ENCODE assay signal across 34 cellular contexts in genomic region chr12:126042286-126042685, GRCh38.
"Had no signal": no experiment of that assay in that cellular context is flagged by ENCODE, and none has a peak within 500 bp of the region (broad histone marks: within the 10 kb centered on the region; RNA-seq: fewer than 3 reads in every experiment).

No MANE protein-coding gene starts in this region.

- H3K4me2 ChIP-seq: KMS-11 had no signal

- H3K27me3 ChIP-seq: MG63 had no signal

- H3K4me3 ChIP-seq: MG63 had no signal

- H3K9me3 ChIP-seq: MG63 had no signal

- H3K27ac ChIP-seq: KMS-11 had no signal

- H3K36me3 ChIP-seq: MG63 had no signal

- H3K9ac ChIP-seq: KMS-11 had no signal

- DNase-seq: Karpas-422, Kasumi-1, MG63, MM.1S, MV-4-11, NCI-H1048, NCI-H1092, NCI-H1092 treated with DMSO at 0.1 percent for 48 hours, NCI-H1105, NCI-H1105 treated with DMSO at 0.1 percent for 48 hours, NCI-H1417, NCI-H1417 treated with DMSO at 0.1 percent for 48 hours, NCI-H1436, NCI-H1436 treated with DMSO at 0.1 percent for 48 hours, NCI-H146, NCI-H1694, NCI-H1694 treated with DMSO at 0.1 percent for 48 hours, NCI-H187, NCI-H187 treated with DMSO at 0.1 percent for 48 hours, NCI-H1930, NCI-H2029, NCI-H2029 treated with DMSO at 0.1 percent for 48 hours, NCI-H2081, NCI-H2081 treated with DMSO at 0.1 percent for 48 hours, NCI-H2107, NCI-H2171, NCI-H2171 treated with DMSO at 0.1 percent for 48 hours, NCI-H2227 treated with DMSO at 0.1 percent for 48 hours, NCI-H226, NCI-H345, NCI-H446, NCI-H446 treated with DMSO at 0.1 percent for 48 hours, NCI-H510A had no signal
